8 cellular contexts compared by ENCODE assay signal in the genomic region with DNA sequence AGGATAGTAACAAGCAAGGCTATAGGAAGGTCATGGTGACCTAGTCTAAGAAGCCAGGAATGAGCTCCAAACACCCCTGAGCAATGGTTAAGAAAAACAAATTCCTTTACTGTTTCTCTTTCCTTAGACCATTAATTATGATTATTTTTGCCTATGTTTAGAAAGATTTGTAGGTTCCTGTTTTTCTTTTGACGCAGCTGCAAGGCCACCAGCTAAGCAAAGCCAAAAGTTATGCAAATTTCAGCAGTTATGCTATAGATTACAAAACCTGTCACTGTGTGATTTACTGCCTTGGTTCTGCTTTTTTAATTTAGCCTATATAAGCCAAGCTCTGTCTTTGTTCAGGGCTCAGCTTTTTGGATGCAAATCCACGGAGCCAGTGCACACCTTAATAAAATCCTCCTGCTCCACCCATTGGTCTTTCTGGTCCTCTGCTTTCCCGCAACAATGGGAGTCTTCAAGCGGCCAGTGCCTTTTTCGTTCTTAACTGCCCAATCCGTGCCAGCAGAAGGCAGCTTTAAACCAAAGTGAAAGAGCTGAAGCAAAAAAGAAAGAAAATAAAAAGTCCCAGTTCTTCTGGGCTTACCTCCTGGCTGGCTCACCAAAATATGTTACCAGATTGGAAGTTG. TPM values are rescaled to one million over a fixed set of nuclear protein-coding genes. Genes with fewer than 3 reads are reported as not detected.
A peak's percentile ranks its signal among the peaks of the same experiment; 100 is the strongest.
DNase-seq lines count a peak whose midpoint lies in the region; ATAC-seq and TF ChIP-seq lines count a peak whose summit lies in the region.

No MANE protein-coding gene starts in this region.

- peak overlapping the region; percentile 94 for H3K4me3 ChIP-seq in ACC112 (ENCODE audit: low read depth, low read length)
- H3K4me3 ChIP-seq in endodermal cell (ENCODE audit: low read length): no peak overlapping the region
- peak overlapping the region; percentile 11 for H3K4me3 ChIP-seq in retinal pigment epithelial cell (ENCODE audit: low read length)

- H3K4me1 Mint-ChIP-seq in endodermal cell: peaks cover 31% of the 10 kb centered on the region

- WGBS in endodermal cell (ENCODE audit: insufficient coverage in 1 of 2, insufficient read length in 1 of 2), 2 experiments: 75 to 76% methylated on average over 6 of the region's 6 CpGs

- H3K9me3 Mint-ChIP-seq in endodermal cell: no peaks in the 10 kb centered on the region

- no peak overlapping the region for H3K4me3 Mint-ChIP-seq in endodermal cell

- peak overlapping the region; percentile 30 for H3K27ac Mint-ChIP-seq in endodermal cell

- H3K9ac ChIP-seq in endodermal cell (ENCODE audit: extremely low read depth, low read length, poor library complexity, severe bottlenecking): no peak overlapping the region

- H3K36me3 Mint-ChIP-seq in endodermal cell (ENCODE audit: low read depth): peaks cover 15% of the 10 kb centered on the region

- H3K27me3 Mint-ChIP-seq in endodermal cell (ENCODE audit: insufficient read depth): no peaks in the 10 kb centered on the region

- TF ChIP-seq CTCF in endodermal cell (conservative IDR thresholded peaks at IDR 0.05) (no peak), retinal pigment epithelial cell (conservative IDR thresholded peaks at IDR 0.05; ENCODE audit: low read depth, low read length) (no peak)

- H3K27ac ChIP-seq in ACC112 (ENCODE audit: low read depth, low read length) (peak overlapping the region; percentile 100), endodermal cell (ENCODE audit: low read depth, low read length) (no peak overlapping the region)

- peak; percentile 58 for DNase-seq in RPMI8226
- DNase-seq in endodermal cell: no peak
- no peak for DNase-seq in retinal pigment epithelial cell (ENCODE audit: low read depth)
- no peak for DNase-seq in stimulated activated CD4-positive, alpha-beta T cell treated with anti-CD3 and anti-CD28 coated beads, Interleukin-2, amount 100 ng/mL, for 48 hours
- DNase-seq in NCI-H1092 treated with DMSO at 0.1 percent for 48 hours (lab: John Stamatoyannopoulos, UW): no peak

- H3K79me2 ChIP-seq in ACC112 (ENCODE audit: control insufficient read depth, insufficient read depth, low read length, unreplicated experiment): peaks cover 41% of the 10 kb centered on the region

- H3K36me3 ChIP-seq in ACC112 (ENCODE audit: insufficient read depth, low read length): 0 out of 2 replicates have a peak, but pooled peaks cover 3% of the 10 kb centered on the region
- H3K36me3 ChIP-seq in endodermal cell (ENCODE audit: control insufficient read depth, insufficient read depth, low read length): peaks cover 6% of the 10 kb centered on the region

- peaks cover 8% of the 10 kb centered on the region for H3K9me3 ChIP-seq in endodermal cell (ENCODE audit: control insufficient read depth, low read length)

- H2AFZ ChIP-seq in ACC112 (ENCODE audit: low read length, unreplicated experiment): peak overlapping the region; percentile 73

- ATAC-seq in GM18520 (IDR thresholded peaks at IDR 0.05; ENCODE audit: unreplicated experiment) (peak; percentile 25), HG03025 (IDR thresholded peaks at IDR 0.05; ENCODE audit: low FRiP score, unreplicated experiment) (peak; percentile 51)

- H3K4me1 ChIP-seq in ACC112 (ENCODE audit: control insufficient read depth, insufficient read depth, low read length, unreplicated experiment): peaks cover 17% of the 10 kb centered on the region
- H3K4me1 ChIP-seq in endodermal cell (ENCODE audit: control insufficient read depth, insufficient read depth, low read length): peaks cover 4% of the 10 kb centered on the region

- no peaks in the 10 kb centered on the region for H3K27me3 ChIP-seq in ACC112 (ENCODE audit: insufficient read depth, low read length)
- H3K27me3 ChIP-seq in endodermal cell (ENCODE audit: control insufficient read depth, insufficient read depth, low read length, poor library complexity, severe bottlenecking): no peaks in the 10 kb centered on the region

RNA-seq across cellular contexts. Expression of a gene that starts 1.4 kb away (rescaled TPM):
- 10 to 100 TPM; 28.0 to 37.4 TPM for total RNA-seq in endodermal cell
- polyA plus RNA-seq in endodermal cell (2013, experiment 1 of 2): 14.7 TPM
- 17.8 TPM for polyA plus RNA-seq in endodermal cell (2013, experiment 2 of 2)
